ENCODE assay signal across 16 cellular contexts in the genomic region with DNA sequence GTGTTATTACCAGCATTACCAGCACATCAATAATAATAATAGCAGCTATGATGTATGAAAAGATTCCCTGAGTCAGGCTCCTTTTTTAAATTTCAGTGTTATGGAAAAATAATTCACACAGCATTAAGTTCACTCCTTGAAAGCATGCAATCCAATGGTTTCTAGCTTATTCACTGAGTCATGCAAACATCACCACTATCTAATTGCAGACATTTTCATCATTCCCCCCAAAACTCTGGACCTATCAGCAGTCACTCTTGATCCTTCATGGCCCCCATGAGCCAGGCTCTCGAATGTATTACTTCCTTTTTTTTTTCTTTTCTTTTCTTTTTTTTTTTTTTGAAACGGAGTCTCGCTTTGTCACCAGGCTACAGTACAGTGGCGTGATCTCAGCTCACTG.
"Had no signal": no experiment of that assay in that cellular context is flagged by ENCODE, and none has a peak within 500 bp of the region (broad histone marks: within the 10 kb centered on the region; RNA-seq: fewer than 3 reads in every experiment).

No MANE protein-coding gene starts in this region.

- H3K36me3 Mint-ChIP-seq: activated naive CD8-positive, alpha-beta T cell treated with anti-CD3 and anti-CD28 coated beads, Interleukin-2, amount 10 ng/mL, durations not matched to agents 7 days and 5 days; naive B cell had no signal

- H3K9me3 Mint-ChIP-seq: activated T-helper 1 cell treated with anti-CD3 and anti-CD28 coated beads, Interleukin-12 subunit alpha, Interleukin-12 subunit beta, Interleukin-2, Interleukin-4 antibody, amounts not matched to agents 30 ng/mL and 10 ng/mL and 1 ng/mL, durations not matched to agents 14 hours and 24 hours and 36 hours; stimulated activated effector memory CD8-positive, alpha-beta T cell treated with anti-CD3 and anti-CD28 coated beads, Interleukin-12 subunit alpha, Interleukin-12 subunit beta, amount 100 ng/mL, for 72 hours had no signal

- H3K27ac ChIP-seq: esophagus squamous epithelium, heart right ventricle, lower lobe of right lung, pancreas, sigmoid colon, tibial nerve, uterus had no signal

- ATAC-seq: heart right ventricle; left colon; lower lobe of right lung; pancreas; stimulated activated effector memory CD8-positive, alpha-beta T cell treated with anti-CD3 and anti-CD28 coated beads, Interleukin-12 subunit alpha, Interleukin-12 subunit beta, amount 100 ng/mL, for 72 hours; T-helper 17 cell had no signal

- H3K27ac Mint-ChIP-seq: activated naive CD8-positive, alpha-beta T cell treated with anti-CD3 and anti-CD28 coated beads, Interleukin-2, amount 10 ng/mL, durations not matched to agents 7 days and 5 days; activated T-helper 1 cell treated with anti-CD3 and anti-CD28 coated beads, Interleukin-12 subunit alpha, Interleukin-12 subunit beta, Interleukin-2, Interleukin-4 antibody, amounts not matched to agents 30 ng/mL and 10 ng/mL and 1 ng/mL, durations not matched to agents 14 hours and 24 hours and 36 hours; stimulated activated effector memory CD8-positive, alpha-beta T cell treated with anti-CD3 and anti-CD28 coated beads, Interleukin-12 subunit alpha, Interleukin-12 subunit beta, amount 100 ng/mL, for 72 hours; T-helper 17 cell had no signal

- H3K27me3 Mint-ChIP-seq: activated naive CD8-positive, alpha-beta T cell treated with anti-CD3 and anti-CD28 coated beads, Interleukin-2, amount 10 ng/mL, durations not matched to agents 7 days and 5 days; naive B cell; T-helper 17 cell had no signal

- H3K4me1 Mint-ChIP-seq: activated naive CD8-positive, alpha-beta T cell treated with anti-CD3 and anti-CD28 coated beads, Interleukin-2, amount 10 ng/mL, durations not matched to agents 7 days and 5 days; T-helper 17 cell had no signal

- H3K36me3 ChIP-seq: esophagus squamous epithelium, heart right ventricle, lower lobe of right lung, pancreas, sigmoid colon, tibial nerve, uterus had no signal

- H3K4me3 Mint-ChIP-seq: activated naive CD8-positive, alpha-beta T cell treated with anti-CD3 and anti-CD28 coated beads, Interleukin-2, amount 10 ng/mL, durations not matched to agents 7 days and 5 days; activated T-helper 1 cell treated with anti-CD3 and anti-CD28 coated beads, Interleukin-12 subunit alpha, Interleukin-12 subunit beta, Interleukin-2, Interleukin-4 antibody, amounts not matched to agents 30 ng/mL and 10 ng/mL and 1 ng/mL, durations not matched to agents 14 hours and 24 hours and 36 hours; naive B cell; stimulated activated effector memory CD8-positive, alpha-beta T cell treated with anti-CD3 and anti-CD28 coated beads, Interleukin-12 subunit alpha, Interleukin-12 subunit beta, amount 100 ng/mL, for 72 hours; T-helper 17 cell had no signal

- H3K9me3 ChIP-seq: esophagus squamous epithelium, heart right ventricle, lower lobe of right lung, pancreas, sigmoid colon, tibial nerve, uterus had no signal

- H3K4me1 ChIP-seq: esophagus squamous epithelium, heart right ventricle, lower lobe of right lung, pancreas, sigmoid colon, tibial nerve, uterus had no signal

- DNase-seq: activated naive CD4-positive, alpha-beta T cell; activated naive CD8-positive, alpha-beta T cell treated with anti-CD3 and anti-CD28 coated beads, Interleukin-2, amount 10 ng/mL, durations not matched to agents 7 days and 5 days; esophagus squamous epithelium; heart right ventricle; left colon; lower lobe of right lung; naive B cell; pancreas; sigmoid colon; stimulated activated CD4-positive, alpha-beta T cell treated with anti-CD3 and anti-CD28 coated beads, Interleukin-12 subunit alpha, Interleukin-12 subunit beta, amount 100 ng/mL, for 4 hours; substantia nigra; T-helper 17 cell; uterus had no signal

- H3K4me3 ChIP-seq: esophagus squamous epithelium, heart right ventricle, lower lobe of right lung, pancreas, sigmoid colon, tibial nerve, uterus had no signal

- H3K27me3 ChIP-seq: esophagus squamous epithelium, heart right ventricle, pancreas, sigmoid colon, tibial nerve, uterus had no signal
